ENCODE assay signal across 19 cellular contexts in the genomic region with DNA sequence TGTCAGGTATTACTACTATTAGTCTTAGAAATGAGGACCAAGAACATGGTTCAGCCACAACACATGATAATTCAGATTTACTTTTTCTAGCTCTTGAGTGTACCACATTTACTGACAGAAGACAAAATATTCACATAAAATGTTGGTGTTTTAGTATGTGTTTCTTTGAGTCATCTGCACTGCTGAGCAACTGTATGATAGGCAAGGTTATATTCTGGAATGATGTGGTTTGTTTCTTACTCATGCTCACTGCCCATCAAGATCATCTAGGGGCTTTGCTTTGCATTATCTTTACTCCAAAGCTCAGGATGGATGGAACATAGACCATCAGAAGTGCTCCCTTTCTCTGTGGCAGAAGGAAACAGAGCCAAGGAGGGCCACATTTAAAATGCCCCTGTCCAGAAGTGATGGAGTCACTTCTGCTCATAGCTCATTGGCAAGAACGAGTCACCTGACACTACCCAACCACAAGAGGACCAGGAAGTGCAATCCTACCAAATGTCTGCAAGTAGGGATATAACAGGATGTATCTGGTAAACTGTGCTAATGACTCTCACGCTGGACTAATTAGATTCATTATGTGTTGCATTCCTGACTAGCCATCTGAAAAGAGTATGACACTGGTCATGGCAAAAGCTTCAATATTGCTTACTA.
DNase-seq lines count a peak whose midpoint lies in the region; ATAC-seq and TF ChIP-seq lines count a peak whose summit lies in the region.
"Had no signal": no experiment of that assay in that cellular context is flagged by ENCODE, and none has a peak within 500 bp of the region (broad histone marks: within the 10 kb centered on the region; RNA-seq: fewer than 3 reads in every experiment).

No MANE protein-coding gene starts in this region.

- H3K9me2 ChIP-seq in PC-9 (ENCODE audit: insufficient read depth), result no peaks in the 10 kb centered on the region

- peak; percentile 11 for DNase-seq in BJ (ENCODE audit: low read depth)
- DNase-seq in HCEC 1CT, result peak; percentile 18
- no peak for DNase-seq in WTC11 (ENCODE audit: low spot score)
- peak; percentile 9 for DNase-seq in kidney glomerular epithelial cell (lab: John Stamatoyannopoulos, UW)
- no peak for DNase-seq in PC-9
- DNase-seq in ovary, result no peak
- no peak for DNase-seq in COR-L47 (lab: John Stamatoyannopoulos, UW)
- no peak for DNase-seq in NCI-H146 treated with DMSO at 0.1 percent for 48 hours (lab: John Stamatoyannopoulos, UW; ENCODE audit: unreplicated experiment)
- DNase-seq: activated CD4-positive, CD25-positive, alpha-beta regulatory T cell; activated naive CD8-positive, alpha-beta T cell treated with anti-CD3 and anti-CD28 coated beads, Interleukin-2, amount 10 ng/mL, durations not matched to agents 7 days and 5 days; AML-193; dorsolateral prefrontal cortex; NCI-H2081; NCI-H524 treated with DMSO at 0.1 percent for 48 hours; SJCRH30; T-helper 2 cell; uterus had no signal

- H3K4me3 Mint-ChIP-seq in WTC11, result no peak overlapping the region
- H3K4me3 Mint-ChIP-seq: activated naive CD8-positive, alpha-beta T cell treated with anti-CD3 and anti-CD28 coated beads, Interleukin-2, amount 10 ng/mL, durations not matched to agents 7 days and 5 days had no signal

- H3K9me3 ChIP-seq in PC-9 (ENCODE audit: insufficient read depth, low read depth), result no peaks in the 10 kb centered on the region
- H3K9me3 ChIP-seq in ovary, result no peaks in the 10 kb centered on the region
- H3K9me3 ChIP-seq: SJCRH30, uterus had no signal

- H3K27me3 ChIP-seq in BJ (ENCODE audit: control insufficient read depth, insufficient read depth, low read length) (no peaks in the 10 kb centered on the region), PC-9 (ENCODE audit: insufficient read depth, low read depth) (no peaks in the 10 kb centered on the region), ovary (no peaks in the 10 kb centered on the region)
- H3K27me3 ChIP-seq: cardiac muscle cell, dorsolateral prefrontal cortex, SJCRH30, uterus had no signal

- no peaks in the 10 kb centered on the region for H3K79me2 ChIP-seq in PC-9 (ENCODE audit: low read depth)

- H3K4me1 ChIP-seq in PC-9 (replicated peaks; ENCODE audit: insufficient read depth) (no peaks in the 10 kb centered on the region), ovary (ENCODE audit: insufficient read depth) (no peaks in the 10 kb centered on the region)
- H3K4me1 ChIP-seq: SJCRH30, uterus had no signal

- no peaks in the 10 kb centered on the region for H4K20me1 ChIP-seq in PC-9 (ENCODE audit: insufficient read depth)

- H2AFZ ChIP-seq in PC-9, result no peak overlapping the region

- POLR2A ChIA-PET in BJ (lab: Charles Lee), result interaction anchor here (0.6 kb wide), 1 partner anchor 14 kb away, joined by 3 read pairs; no protein-coding TSS in a partner anchor
- POLR2A ChIA-PET in WTC11 (lab: Charles Lee), result no interaction called here
- POLR2A ChIA-PET in PC-9 (lab: Charles Lee; ENCODE audit: unreplicated experiment), result interaction anchor here (0.6 kb wide), 1 partner anchor 9 kb away, joined by 3 read pairs; no protein-coding TSS in a partner anchor

- no peak overlapping the region for H3K4me2 ChIP-seq in PC-9

- H3K9me3 Mint-ChIP-seq in WTC11, result peaks cover under 1% of the 10 kb centered on the region; the same call in 1 of the 2 replicates

- no peak for TF ChIP-seq EP300 in ovary (IDR thresholded peaks at IDR 0.05)

- H3F3A ChIP-seq in PC-9 (ENCODE audit: insufficient read depth, low read depth), result no peaks in the 10 kb centered on the region

- TF ChIP-seq CTCF in BJ (IDR thresholded peaks at IDR 0.05; ENCODE audit: insufficient read depth, low read depth, low read length) (no peak), WTC11 (IDR thresholded peaks at IDR 0.05) (no peak), PC-9 (conservative IDR thresholded peaks at IDR 0.05) (no peak), ovary (IDR thresholded peaks at IDR 0.05) (no peak)

- H3K4me3 ChIP-seq in BJ (ENCODE audit: low read depth, low read length), result no peak overlapping the region
- H3K4me3 ChIP-seq in PC-9, result no peak overlapping the region
- no peak overlapping the region for H3K4me3 ChIP-seq in ovary
- H3K4me3 ChIP-seq: cardiac muscle cell, dorsolateral prefrontal cortex, GM12878, SJCRH30, uterus had no signal

- H3K36me3 Mint-ChIP-seq in WTC11, result peaks cover under 1% of the 10 kb centered on the region; the same call in 1 of the 2 replicates

- no peak overlapping the region for H3K27ac ChIP-seq in PC-9
- no peak overlapping the region for H3K27ac ChIP-seq in ovary
- H3K27ac ChIP-seq: cardiac muscle cell, dorsolateral prefrontal cortex, SJCRH30, uterus had no signal

- no peak for TF ChIP-seq POLR2A in ovary (IDR thresholded peaks at IDR 0.05)

- intact Hi-C loops in PC-9 (cut with micrococcal nuclease; ENCODE audit: unreplicated experiment) (no loop called here), ovary (cut with DNase I) (no loop called here)

- H3K27me3 Mint-ChIP-seq in WTC11 (ENCODE audit: low read depth), result no peaks in the 10 kb centered on the region
- H3K27me3 Mint-ChIP-seq: activated naive CD8-positive, alpha-beta T cell treated with anti-CD3 and anti-CD28 coated beads, Interleukin-2, amount 10 ng/mL, durations not matched to agents 7 days and 5 days had no signal

- no peaks in the 10 kb centered on the region for H3K36me3 ChIP-seq in BJ (ENCODE audit: control insufficient read depth, insufficient read depth, low read length)
- H3K36me3 ChIP-seq in PC-9 (ENCODE audit: low read depth), result 0 out of 2 replicates have a peak, but pooled peaks cover 5% of the 10 kb centered on the region
- no peaks in the 10 kb centered on the region for H3K36me3 ChIP-seq in ovary
- H3K36me3 ChIP-seq: cardiac muscle cell, SJCRH30, uterus had no signal

- no peak for ATAC-seq in WTC11
- ATAC-seq: GM12878 had no signal

- H3K27ac Mint-ChIP-seq in WTC11, result no peak overlapping the region
- H3K27ac Mint-ChIP-seq: activated naive CD8-positive, alpha-beta T cell treated with anti-CD3 and anti-CD28 coated beads, Interleukin-2, amount 10 ng/mL, durations not matched to agents 7 days and 5 days had no signal

- CTCF ChIA-PET in BJ (lab: Yijun Ruan, JAX), result interaction anchor here (0.8 kb wide), 1 partner anchor 11 kb away, joined by 3 read pairs; no protein-coding TSS in a partner anchor
- CTCF ChIA-PET in WTC11 (lab: Charles Lee), result no interaction called here
- CTCF ChIA-PET in PC-9 (lab: Charles Lee), result no interaction called here

- BruUV-seq in PC-9 (replicated peaks; lab: Mats Ljungman, UMichigan), result no TSS peak

- 94 to 100% (median 94%) methylated on average over 2 of the region's 2 CpGs for WGBS in ovary, 3 donors

- H3K4me1 Mint-ChIP-seq in WTC11, result peaks cover 16% of the 10 kb centered on the region

TF ChIP-seq in WTC11, 78 proteins besides CTCF, POLR2A, EP300 and RAD21:
- TF ChIP-seq, protein P1, sequence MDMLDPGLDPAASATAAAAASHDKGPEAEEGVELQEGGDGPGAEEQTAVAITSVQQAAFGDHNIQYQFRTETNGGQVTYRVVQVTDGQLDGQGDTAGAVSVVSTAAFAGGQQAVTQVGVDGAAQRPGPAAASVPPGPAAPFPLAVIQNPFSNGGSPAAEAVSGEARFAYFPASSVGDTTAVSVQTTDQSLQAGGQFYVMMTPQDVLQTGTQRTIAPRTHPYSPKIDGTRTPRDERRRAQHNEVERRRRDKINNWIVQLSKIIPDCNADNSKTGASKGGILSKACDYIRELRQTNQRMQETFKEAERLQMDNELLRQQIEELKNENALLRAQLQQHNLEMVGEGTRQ (CRISPR knock-in tag; IDR thresholded peaks at IDR 0.05), result 0 out of 2 replicates have a peak, but pooled peaks have one; percentile 8
- TF ChIP-seq FOXP1 (CRISPR knock-in tag; IDR thresholded peaks at IDR 0.05; ENCODE audit: borderline replicate concordance), result no peak
- TF ChIP-seq, protein P2, sequence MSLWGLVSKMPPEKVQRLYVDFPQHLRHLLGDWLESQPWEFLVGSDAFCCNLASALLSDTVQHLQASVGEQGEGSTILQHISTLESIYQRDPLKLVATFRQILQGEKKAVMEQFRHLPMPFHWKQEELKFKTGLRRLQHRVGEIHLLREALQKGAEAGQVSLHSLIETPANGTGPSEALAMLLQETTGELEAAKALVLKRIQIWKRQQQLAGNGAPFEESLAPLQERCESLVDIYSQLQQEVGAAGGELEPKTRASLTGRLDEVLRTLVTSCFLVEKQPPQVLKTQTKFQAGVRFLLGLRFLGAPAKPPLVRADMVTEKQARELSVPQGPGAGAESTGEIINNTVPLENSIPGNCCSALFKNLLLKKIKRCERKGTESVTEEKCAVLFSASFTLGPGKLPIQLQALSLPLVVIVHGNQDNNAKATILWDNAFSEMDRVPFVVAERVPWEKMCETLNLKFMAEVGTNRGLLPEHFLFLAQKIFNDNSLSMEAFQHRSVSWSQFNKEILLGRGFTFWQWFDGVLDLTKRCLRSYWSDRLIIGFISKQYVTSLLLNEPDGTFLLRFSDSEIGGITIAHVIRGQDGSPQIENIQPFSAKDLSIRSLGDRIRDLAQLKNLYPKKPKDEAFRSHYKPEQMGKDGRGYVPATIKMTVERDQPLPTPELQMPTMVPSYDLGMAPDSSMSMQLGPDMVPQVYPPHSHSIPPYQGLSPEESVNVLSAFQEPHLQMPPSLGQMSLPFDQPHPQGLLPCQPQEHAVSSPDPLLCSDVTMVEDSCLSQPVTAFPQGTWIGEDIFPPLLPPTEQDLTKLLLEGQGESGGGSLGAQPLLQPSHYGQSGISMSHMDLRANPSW (CRISPR knock-in tag; conservative IDR thresholded peaks at IDR 0.05; ENCODE audit: low read depth), result no peak

Comparison
In these comparisons a context has a peak if more than half of its experiments do, and no peak if none do; other contexts are left out.
1. DNase-seq: peak in BJ (single experiment), HCEC 1CT (single experiment) and kidney glomerular epithelial cell (single experiment); none in WTC11 (single experiment), PC-9 (0 of 2), ovary (0 of 5), COR-L47 (single experiment) and NCI-H146 treated with DMSO at 0.1 percent for 48 hours (single experiment).